1 cellular context compared by ENCODE assay signal in the genomic region with DNA sequence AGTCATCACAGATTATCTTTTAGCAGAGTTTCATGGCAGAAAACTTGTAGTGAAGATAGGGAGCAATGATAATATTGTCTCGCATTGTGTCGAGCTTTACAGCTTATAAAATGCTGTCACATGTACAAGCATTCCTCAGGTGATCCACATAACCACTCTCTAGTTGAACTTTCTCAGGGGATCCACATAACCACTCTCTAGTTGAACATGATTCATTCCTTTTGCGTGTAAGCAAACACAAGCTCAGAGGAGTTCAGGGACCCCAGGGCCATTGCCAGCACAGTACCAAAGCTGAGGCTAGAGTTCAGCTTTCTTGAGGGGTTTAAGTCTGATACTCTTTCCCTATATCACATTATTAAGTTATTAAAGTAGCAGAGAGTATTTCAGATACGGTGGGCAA.
TF ChIP-seq lines count a peak whose summit lies in the region.

No MANE protein-coding gene starts in this region.

TF ChIP-seq in H1, 55 proteins besides CTCF, POLR2A, EP300 and RAD21 (continued from another document):
- TF ChIP-seq, protein P1, sequence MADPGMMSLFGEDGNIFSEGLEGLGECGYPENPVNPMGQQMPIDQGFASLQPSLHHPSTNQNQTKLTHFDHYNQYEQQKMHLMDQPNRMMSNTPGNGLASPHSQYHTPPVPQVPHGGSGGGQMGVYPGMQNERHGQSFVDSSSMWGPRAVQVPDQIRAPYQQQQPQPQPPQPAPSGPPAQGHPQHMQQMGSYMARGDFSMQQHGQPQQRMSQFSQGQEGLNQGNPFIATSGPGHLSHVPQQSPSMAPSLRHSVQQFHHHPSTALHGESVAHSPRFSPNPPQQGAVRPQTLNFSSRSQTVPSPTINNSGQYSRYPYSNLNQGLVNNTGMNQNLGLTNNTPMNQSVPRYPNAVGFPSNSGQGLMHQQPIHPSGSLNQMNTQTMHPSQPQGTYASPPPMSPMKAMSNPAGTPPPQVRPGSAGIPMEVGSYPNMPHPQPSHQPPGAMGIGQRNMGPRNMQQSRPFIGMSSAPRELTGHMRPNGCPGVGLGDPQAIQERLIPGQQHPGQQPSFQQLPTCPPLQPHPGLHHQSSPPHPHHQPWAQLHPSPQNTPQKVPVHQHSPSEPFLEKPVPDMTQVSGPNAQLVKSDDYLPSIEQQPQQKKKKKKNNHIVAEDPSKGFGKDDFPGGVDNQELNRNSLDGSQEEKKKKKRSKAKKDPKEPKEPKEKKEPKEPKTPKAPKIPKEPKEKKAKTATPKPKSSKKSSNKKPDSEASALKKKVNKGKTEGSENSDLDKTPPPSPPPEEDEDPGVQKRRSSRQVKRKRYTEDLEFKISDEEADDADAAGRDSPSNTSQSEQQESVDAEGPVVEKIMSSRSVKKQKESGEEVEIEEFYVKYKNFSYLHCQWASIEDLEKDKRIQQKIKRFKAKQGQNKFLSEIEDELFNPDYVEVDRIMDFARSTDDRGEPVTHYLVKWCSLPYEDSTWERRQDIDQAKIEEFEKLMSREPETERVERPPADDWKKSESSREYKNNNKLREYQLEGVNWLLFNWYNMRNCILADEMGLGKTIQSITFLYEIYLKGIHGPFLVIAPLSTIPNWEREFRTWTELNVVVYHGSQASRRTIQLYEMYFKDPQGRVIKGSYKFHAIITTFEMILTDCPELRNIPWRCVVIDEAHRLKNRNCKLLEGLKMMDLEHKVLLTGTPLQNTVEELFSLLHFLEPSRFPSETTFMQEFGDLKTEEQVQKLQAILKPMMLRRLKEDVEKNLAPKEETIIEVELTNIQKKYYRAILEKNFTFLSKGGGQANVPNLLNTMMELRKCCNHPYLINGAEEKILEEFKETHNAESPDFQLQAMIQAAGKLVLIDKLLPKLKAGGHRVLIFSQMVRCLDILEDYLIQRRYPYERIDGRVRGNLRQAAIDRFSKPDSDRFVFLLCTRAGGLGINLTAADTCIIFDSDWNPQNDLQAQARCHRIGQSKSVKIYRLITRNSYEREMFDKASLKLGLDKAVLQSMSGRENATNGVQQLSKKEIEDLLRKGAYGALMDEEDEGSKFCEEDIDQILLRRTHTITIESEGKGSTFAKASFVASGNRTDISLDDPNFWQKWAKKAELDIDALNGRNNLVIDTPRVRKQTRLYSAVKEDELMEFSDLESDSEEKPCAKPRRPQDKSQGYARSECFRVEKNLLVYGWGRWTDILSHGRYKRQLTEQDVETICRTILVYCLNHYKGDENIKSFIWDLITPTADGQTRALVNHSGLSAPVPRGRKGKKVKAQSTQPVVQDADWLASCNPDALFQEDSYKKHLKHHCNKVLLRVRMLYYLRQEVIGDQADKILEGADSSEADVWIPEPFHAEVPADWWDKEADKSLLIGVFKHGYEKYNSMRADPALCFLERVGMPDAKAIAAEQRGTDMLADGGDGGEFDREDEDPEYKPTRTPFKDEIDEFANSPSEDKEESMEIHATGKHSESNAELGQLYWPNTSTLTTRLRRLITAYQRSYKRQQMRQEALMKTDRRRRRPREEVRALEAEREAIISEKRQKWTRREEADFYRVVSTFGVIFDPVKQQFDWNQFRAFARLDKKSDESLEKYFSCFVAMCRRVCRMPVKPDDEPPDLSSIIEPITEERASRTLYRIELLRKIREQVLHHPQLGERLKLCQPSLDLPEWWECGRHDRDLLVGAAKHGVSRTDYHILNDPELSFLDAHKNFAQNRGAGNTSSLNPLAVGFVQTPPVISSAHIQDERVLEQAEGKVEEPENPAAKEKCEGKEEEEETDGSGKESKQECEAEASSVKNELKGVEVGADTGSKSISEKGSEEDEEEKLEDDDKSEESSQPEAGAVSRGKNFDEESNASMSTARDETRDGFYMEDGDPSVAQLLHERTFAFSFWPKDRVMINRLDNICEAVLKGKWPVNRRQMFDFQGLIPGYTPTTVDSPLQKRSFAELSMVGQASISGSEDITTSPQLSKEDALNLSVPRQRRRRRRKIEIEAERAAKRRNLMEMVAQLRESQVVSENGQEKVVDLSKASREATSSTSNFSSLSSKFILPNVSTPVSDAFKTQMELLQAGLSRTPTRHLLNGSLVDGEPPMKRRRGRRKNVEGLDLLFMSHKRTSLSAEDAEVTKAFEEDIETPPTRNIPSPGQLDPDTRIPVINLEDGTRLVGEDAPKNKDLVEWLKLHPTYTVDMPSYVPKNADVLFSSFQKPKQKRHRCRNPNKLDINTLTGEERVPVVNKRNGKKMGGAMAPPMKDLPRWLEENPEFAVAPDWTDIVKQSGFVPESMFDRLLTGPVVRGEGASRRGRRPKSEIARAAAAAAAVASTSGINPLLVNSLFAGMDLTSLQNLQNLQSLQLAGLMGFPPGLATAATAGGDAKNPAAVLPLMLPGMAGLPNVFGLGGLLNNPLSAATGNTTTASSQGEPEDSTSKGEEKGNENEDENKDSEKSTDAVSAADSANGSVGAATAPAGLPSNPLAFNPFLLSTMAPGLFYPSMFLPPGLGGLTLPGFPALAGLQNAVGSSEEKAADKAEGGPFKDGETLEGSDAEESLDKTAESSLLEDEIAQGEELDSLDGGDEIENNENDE (IDR thresholded peaks at IDR 0.05; ENCODE audit: insufficient replicate concordance, low read length): no peak
- TF ChIP-seq JUND (IDR thresholded peaks at IDR 0.05; ENCODE audit: low read length) (no peak), HDAC2 (IDR thresholded peaks at IDR 0.05; ENCODE audit: borderline replicate concordance in 1 of 2, low read depth in 2 of 2, low read length in 2 of 2) (no peak), CBX8 (IDR thresholded peaks at IDR 0.05; ENCODE audit: borderline replicate concordance, low read depth, low read length) (no peak), SRF (IDR thresholded peaks at IDR 0.05; ENCODE audit: low read depth, low read length) (no peak), CEBPB (IDR thresholded peaks at IDR 0.05; ENCODE audit: low read depth, low read length) (no peak), ZNF274 (IDR thresholded peaks at IDR 0.05; ENCODE audit: borderline replicate concordance, extremely low read depth, low read length) (no peak), KDM5A (IDR thresholded peaks at IDR 0.05; ENCODE audit: low read length) (no peak), JUN (IDR thresholded peaks at IDR 0.05; ENCODE audit: low read depth, low read length) (no peak), ASH2L (IDR thresholded peaks at IDR 0.05; ENCODE audit: low read length) (no peak), CHD1 (IDR thresholded peaks at IDR 0.05; ENCODE audit: low read depth, low read length) (no peak), CBX5 (IDR thresholded peaks at IDR 0.05; ENCODE audit: low read depth, low read length) (no peak), SP1 (IDR thresholded peaks at IDR 0.05; ENCODE audit: low read depth, low read length) (no peak), SUZ12 (IDR thresholded peaks at IDR 0.05; ENCODE audit: low read length) (no peak)
- TF ChIP-seq, protein P2, sequence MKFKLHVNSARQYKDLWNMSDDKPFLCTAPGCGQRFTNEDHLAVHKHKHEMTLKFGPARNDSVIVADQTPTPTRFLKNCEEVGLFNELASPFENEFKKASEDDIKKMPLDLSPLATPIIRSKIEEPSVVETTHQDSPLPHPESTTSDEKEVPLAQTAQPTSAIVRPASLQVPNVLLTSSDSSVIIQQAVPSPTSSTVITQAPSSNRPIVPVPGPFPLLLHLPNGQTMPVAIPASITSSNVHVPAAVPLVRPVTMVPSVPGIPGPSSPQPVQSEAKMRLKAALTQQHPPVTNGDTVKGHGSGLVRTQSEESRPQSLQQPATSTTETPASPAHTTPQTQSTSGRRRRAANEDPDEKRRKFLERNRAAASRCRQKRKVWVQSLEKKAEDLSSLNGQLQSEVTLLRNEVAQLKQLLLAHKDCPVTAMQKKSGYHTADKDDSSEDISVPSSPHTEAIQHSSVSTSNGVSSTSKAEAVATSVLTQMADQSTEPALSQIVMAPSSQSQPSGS (IDR thresholded peaks at IDR 0.05; ENCODE audit: low read length): no peak
